In genomic region chr13:99501135-99501951, GRCh38 we compare ENCODE assay signal across 8 cellular contexts. TPM values are rescaled to one million over a fixed set of nuclear protein-coding genes. Genes with fewer than 3 reads are reported as not detected.
A peak's percentile ranks its signal among the peaks of the same experiment; 100 is the strongest.
DNase-seq lines count a peak whose midpoint lies in the region; FAIRE-seq and TF ChIP-seq lines count a peak whose summit lies in the region.

TM9SF2 (plus strand) TSS chr13:99501472; CDS start chr13:99501607, 135 bp downstream.

- peaks cover 7% of the 10 kb centered on the region for H3K36me3 Mint-ChIP-seq in nephron (ENCODE audit: low read depth)
- H3K36me3 Mint-ChIP-seq in stimulated activated naive CD8-positive, alpha-beta T cell treated with anti-CD3 and anti-CD28 coated beads, Interleukin-15, Interleukin-2, amounts not matched to agents 100 ng/mL and 50 ng/mL, for 24 hours (ENCODE audit: low read depth): no peaks in the 10 kb centered on the region

- H3K4me3 ChIP-seq in fibroblast of pulmonary artery (replicated peaks; ENCODE audit: low read depth, low read length): peak within 1 kb of the TSS; percentile 93

- peaks cover 50% of the 10 kb centered on the region for H3K4me1 Mint-ChIP-seq in nephron
- peaks cover 91% of the 10 kb centered on the region for H3K4me1 Mint-ChIP-seq in stimulated activated naive CD8-positive, alpha-beta T cell treated with anti-CD3 and anti-CD28 coated beads, Interleukin-15, Interleukin-2, amounts not matched to agents 100 ng/mL and 50 ng/mL, for 24 hours (ENCODE audit: low read depth)

- FAIRE-seq in H54 (lab: Jason Lieb, UNC): peak; percentile 99

- peak within 1 kb of the TSS; percentile 86 to 98 (median 95) for H3K27ac Mint-ChIP-seq in nephron
- peak within 1 kb of the TSS; percentile 96 for H3K27ac Mint-ChIP-seq in stimulated activated naive CD8-positive, alpha-beta T cell treated with anti-CD3 and anti-CD28 coated beads, Interleukin-15, Interleukin-2, amounts not matched to agents 100 ng/mL and 50 ng/mL, for 24 hours

- no peaks in the 10 kb centered on the region for H3K9me3 Mint-ChIP-seq in nephron
- no peaks in the 10 kb centered on the region for H3K9me3 Mint-ChIP-seq in stimulated activated naive CD8-positive, alpha-beta T cell treated with anti-CD3 and anti-CD28 coated beads, Interleukin-15, Interleukin-2, amounts not matched to agents 100 ng/mL and 50 ng/mL, for 24 hours

- TF ChIP-seq CTCF in fibroblast of pulmonary artery (IDR thresholded peaks at IDR 0.05; ENCODE audit: low read length, missing control alignments) (no peak), nephron (IDR thresholded peaks at IDR 0.05; ENCODE audit: unreplicated experiment in 3 of 3) (no peak)

- peak; percentile 96 for DNase-seq in EL
- DNase-seq in H54 (ENCODE audit: insufficient read length, low spot score): peak; percentile 99
- DNase-seq in M059J (ENCODE audit: low read depth): peak; percentile 94
- DNase-seq in SHP77 (lab: John Stamatoyannopoulos, UW): peak; percentile 97 to 98
- DNase-seq in activated effector memory CD4-positive, alpha-beta T cell treated with Interleukin-2 at 50 U/mL for 16 hours: peak; percentile 96
- peak; percentile 98 for DNase-seq in fibroblast of pulmonary artery (ENCODE audit: low read depth)

- H3K27me3 Mint-ChIP-seq in nephron (ENCODE audit: low read depth): no peaks in the 10 kb centered on the region
- no peaks in the 10 kb centered on the region for H3K27me3 Mint-ChIP-seq in stimulated activated naive CD8-positive, alpha-beta T cell treated with anti-CD3 and anti-CD28 coated beads, Interleukin-15, Interleukin-2, amounts not matched to agents 100 ng/mL and 50 ng/mL, for 24 hours

- TF ChIP-seq POLR2A in H54 (IDR thresholded peaks at IDR 0.05; ENCODE audit: low read depth, low read length): no peak; the same call in 1 of the 2 replicates

- H3K4me3 Mint-ChIP-seq in nephron: peak within 1 kb of the TSS; percentile 95 to 100 (median 96)
- peak within 1 kb of the TSS; percentile 97 for H3K4me3 Mint-ChIP-seq in stimulated activated naive CD8-positive, alpha-beta T cell treated with anti-CD3 and anti-CD28 coated beads, Interleukin-15, Interleukin-2, amounts not matched to agents 100 ng/mL and 50 ng/mL, for 24 hours

RNA-seq across cellular contexts. Expression of gene TM9SF2, which starts in this region (rescaled TPM):
- total RNA-seq in M059J (2014; rRNA removed; shearing (Covaris generic)): 172 and 215 TPM in 2 replicates

Comparison
In these comparisons a context has a peak if more than half of its experiments do, and no peak if none do; other contexts are left out.
1. Peak in every context shown above with its lines: DNase-seq and H3K4me3 ChIP-seq.